13 cellular contexts compared by ENCODE assay signal in genomic region chr12:1741154-1741949, GRCh38. TPM values are rescaled to one million over a fixed set of nuclear protein-coding genes. Genes with fewer than 3 reads are reported as not detected.
DNase-seq lines count a peak whose midpoint lies in the region; ATAC-seq and TF ChIP-seq lines count a peak whose summit lies in the region.
"Had no signal": no experiment of that assay in that cellular context is flagged by ENCODE, and none has a peak within 500 bp of the region (broad histone marks: within the 10 kb centered on the region; RNA-seq: fewer than 3 reads in every experiment).

No MANE protein-coding gene starts in this region.

- POLR2A ChIA-PET in CD8-positive, alpha-beta memory T cell (lab: Charles Lee): interaction anchor here (0.6 kb wide), 1 partner anchor 17 kb away, joined by 3 read pairs; no protein-coding TSS in a partner anchor

- peaks cover 0 to 6% (median under 1%) of the 10 kb centered on the region in 5 donors for H3K9me3 Mint-ChIP-seq in CD8-positive, alpha-beta memory T cell
- H3K9me3 Mint-ChIP-seq in central memory CD8-positive, alpha-beta T cell: no peaks in the 10 kb centered on the region

- H3K27me3 ChIP-seq in CD8-positive, alpha-beta memory T cell (ENCODE audit: insufficient read depth, low read length, poor library complexity, severe bottlenecking): no peaks in the 10 kb centered on the region
- H3K27me3 ChIP-seq in Karpas-422 (ENCODE audit: low read length) (no peaks in the 10 kb centered on the region), parathyroid adenoma (ENCODE audit: control insufficient read depth, insufficient read depth, low read length) (no peaks in the 10 kb centered on the region), spleen (replicated peaks in 1 of 7) (no peaks in the 10 kb centered on the region)

- H3K4me2 ChIP-seq in Karpas-422 (ENCODE audit: low read depth, low read length, poor library complexity, severe bottlenecking): peak overlapping the region; percentile 5
- no peak overlapping the region for H3K4me2 ChIP-seq in parathyroid adenoma (ENCODE audit: low read length)

- H3K9ac ChIP-seq in Karpas-422 (ENCODE audit: low read length) (no peak overlapping the region), parathyroid adenoma (no peak overlapping the region)

- no peak for ATAC-seq in central memory CD8-positive, alpha-beta T cell (replicated peaks; ENCODE audit: extremely low read depth, poor library complexity, severe bottlenecking)
- no peak for ATAC-seq in GM19035 (IDR thresholded peaks at IDR 0.05; ENCODE audit: unreplicated experiment)
- ATAC-seq: activated CD8-positive, alpha-beta memory T cell treated with anti-CD3 and anti-CD28 coated beads, Interleukin-2, amount 10 ng/mL, durations not matched to agents 7 days and 5 days had no signal

- no peaks in the 10 kb centered on the region for H4K20me1 ChIP-seq in Karpas-422 (ENCODE audit: insufficient read depth, low read depth, low read length)

- H3K36me3 ChIP-seq in CD8-positive, alpha-beta memory T cell (ENCODE audit: insufficient read depth, low read length): no peaks in the 10 kb centered on the region
- no peaks in the 10 kb centered on the region for H3K36me3 ChIP-seq in Karpas-422 (ENCODE audit: insufficient read depth, low read length)
- H3K36me3 ChIP-seq in parathyroid adenoma (ENCODE audit: control insufficient read depth, insufficient read depth, low read length): no peaks in the 10 kb centered on the region
- H3K36me3 ChIP-seq in spleen: peaks cover 0 to 9% (median 0%) of the 10 kb centered on the region in 6 donors

- peaks cover 17% of the 10 kb centered on the region for H3K4me1 ChIP-seq in CD8-positive, alpha-beta memory T cell (ENCODE audit: insufficient read depth, low read length)
- H3K4me1 ChIP-seq in Karpas-422 (ENCODE audit: low read length) (peaks cover 51% of the 10 kb centered on the region), parathyroid adenoma (peaks cover 27% of the 10 kb centered on the region), spleen (peaks cover 4 to 68% (median 35%) of the 10 kb centered on the region in 6 donors)

- H3K9me3 ChIP-seq in CD8-positive, alpha-beta memory T cell (ENCODE audit: low read length): no peaks in the 10 kb centered on the region
- no peaks in the 10 kb centered on the region; the same call in 1 of the 2 replicates for H3K9me3 ChIP-seq in Karpas-422 (ENCODE audit: low read length)
- no peaks in the 10 kb centered on the region for H3K9me3 ChIP-seq in parathyroid adenoma (ENCODE audit: control insufficient read depth, low read length)
- H3K9me3 ChIP-seq in spleen: peaks cover 0 to 3% (median 0%) of the 10 kb centered on the region in 8 donors

- H3K27me3 Mint-ChIP-seq in CD8-positive, alpha-beta memory T cell: no peaks in the 10 kb centered on the region
- no peaks in the 10 kb centered on the region for H3K27me3 Mint-ChIP-seq in central memory CD8-positive, alpha-beta T cell
- H3K27me3 Mint-ChIP-seq: activated CD8-positive, alpha-beta memory T cell treated with anti-CD3 and anti-CD28 coated beads, Interleukin-2, amount 10 ng/mL, durations not matched to agents 7 days and 5 days; activated naive CD8-positive, alpha-beta T cell treated with anti-CD3 and anti-CD28 coated beads, Interleukin-2, amount 10 ng/mL, durations not matched to agents 7 days and 5 days; IgD-negative memory B cell had no signal

- no peak for TF ChIP-seq CTCF in parathyroid adenoma (IDR thresholded peaks at IDR 0.05)
- no peak for TF ChIP-seq CTCF in spleen (IDR thresholded peaks at IDR 0.05 in 8 of 11, conservative IDR thresholded peaks at IDR 0.05 in 3 of 11)

- no peak overlapping the region for H3K27ac ChIP-seq in CD8-positive, alpha-beta memory T cell (ENCODE audit: low read depth, low read length)
- H3K27ac ChIP-seq in Karpas-422 (ENCODE audit: low read length) (peak overlapping the region; percentile 59), parathyroid adenoma (peak overlapping the region; percentile 9), spleen (peak overlapping the region in 3 of 8 donors; percentile 5 to 24 (median 20))

- TF ChIP-seq POLR2A in spleen (IDR thresholded peaks at IDR 0.05): no peak

- H3K36me3 Mint-ChIP-seq in CD8-positive, alpha-beta memory T cell: peaks cover 8 to 17% (median 12%) of the 10 kb centered on the region in 3 donors
- no peaks in the 10 kb centered on the region for H3K36me3 Mint-ChIP-seq in central memory CD8-positive, alpha-beta T cell (ENCODE audit: insufficient read depth)

- H3K4me1 Mint-ChIP-seq in CD8-positive, alpha-beta memory T cell: peaks cover 52 to 71% (median 68%) of the 10 kb centered on the region in 3 donors
- H3K4me1 Mint-ChIP-seq in central memory CD8-positive, alpha-beta T cell: peaks cover 69% of the 10 kb centered on the region

- H3K9me2 ChIP-seq in Karpas-422 (replicated peaks; ENCODE audit: insufficient read depth, low read length): no peaks in the 10 kb centered on the region

- DNase-seq in CD8-positive, alpha-beta memory T cell: no peak
- no peak for DNase-seq in Karpas-422
- DNase-seq in central memory CD8-positive, alpha-beta T cell (ENCODE audit: low spot score in 2 of 2): no peak
- DNase-seq in spleen: no peak
- DNase-seq in stimulated activated CD4-positive, alpha-beta T cell treated with anti-CD3 and anti-CD28 coated beads, Interleukin-4, amount 100 ng/mL, for 1 hour: no peak
- DNase-seq in HK-2 (ENCODE audit: unreplicated experiment): no peak
- DNase-seq: activated CD8-positive, alpha-beta memory T cell treated with anti-CD3 and anti-CD28 coated beads, Interleukin-2, amount 10 ng/mL, durations not matched to agents 7 days and 5 days; activated naive CD8-positive, alpha-beta T cell treated with anti-CD3 and anti-CD28 coated beads, Interleukin-2, amount 10 ng/mL, durations not matched to agents 7 days and 5 days; H7; NCI-H2081 had no signal

- CTCF ChIA-PET in CD8-positive, alpha-beta memory T cell (lab: Charles Lee): interaction anchor here (0.9 kb wide), 1 partner anchor 10 kb away, joined by 3 read pairs; no protein-coding TSS in a partner anchor

- H3K4me3 ChIP-seq in CD8-positive, alpha-beta memory T cell (ENCODE audit: low read length): no peak overlapping the region
- H3K4me3 ChIP-seq in Karpas-422 (ENCODE audit: low read length): no peak overlapping the region
- H3K4me3 ChIP-seq in parathyroid adenoma (ENCODE audit: low read depth, low read length): no peak overlapping the region
- no peak overlapping the region for H3K4me3 ChIP-seq in spleen

- H3K27ac Mint-ChIP-seq in CD8-positive, alpha-beta memory T cell: peak overlapping the region; percentile 3 to 94 (median 65)
- peak overlapping the region; percentile 94 for H3K27ac Mint-ChIP-seq in central memory CD8-positive, alpha-beta T cell (ENCODE audit: low read depth)
- H3K27ac Mint-ChIP-seq: activated CD8-positive, alpha-beta memory T cell treated with anti-CD3 and anti-CD28 coated beads, Interleukin-2, amount 10 ng/mL, durations not matched to agents 7 days and 5 days; activated naive CD8-positive, alpha-beta T cell treated with anti-CD3 and anti-CD28 coated beads, Interleukin-2, amount 10 ng/mL, durations not matched to agents 7 days and 5 days had no signal

- H3K79me2 ChIP-seq in Karpas-422 (ENCODE audit: low read length): peaks cover 98% of the 10 kb centered on the region
- H3K79me2 ChIP-seq in parathyroid adenoma: peaks cover 20% of the 10 kb centered on the region

- 0 to 36% (median 31%) methylated on average over 1 of the region's 1 CpG for WGBS in spleen, 5 donors

- H2AFZ ChIP-seq in Karpas-422 (ENCODE audit: low read length): no peak overlapping the region
- no peak overlapping the region for H2AFZ ChIP-seq in parathyroid adenoma

- H3K4me3 Mint-ChIP-seq in CD8-positive, alpha-beta memory T cell: peak overlapping the region in 3 of 7 donors; percentile 0 to 56 (median 29)
- peak overlapping the region; percentile 60 for H3K4me3 Mint-ChIP-seq in central memory CD8-positive, alpha-beta T cell
- H3K4me3 Mint-ChIP-seq: activated CD8-positive, alpha-beta memory T cell treated with anti-CD3 and anti-CD28 coated beads, Interleukin-2, amount 10 ng/mL, durations not matched to agents 7 days and 5 days; activated naive CD8-positive, alpha-beta T cell treated with anti-CD3 and anti-CD28 coated beads, Interleukin-2, amount 10 ng/mL, durations not matched to agents 7 days and 5 days had no signal

- intact Hi-C loops in spleen (cut with DNase I; ENCODE audit: low total_unique reads): no loop called here

RNA-seq across cellular contexts. Expression of gene ADIPOR2, which starts 50.5 kb away (rescaled TPM):
- total RNA-seq in CD8-positive, alpha-beta memory T cell: 10 to 100 TPM; 54.1 to 63.9 TPM
- 2.4 TPM for polyA plus RNA-seq in CD8-positive, alpha-beta memory T cell
- total RNA-seq in Karpas-422 (2014; rRNA removed; shearing (Covaris generic); ENCODE audit: low replicate concordance): 26.6 and 34.7 TPM in 2 replicates
- total RNA-seq in spleen: 10 to 100 TPM; 34.8 to 43.7 (median 39.9) TPM
- polyA plus RNA-seq in spleen: 10 to 100 TPM; 12.9 to 19.5 (median 15.7) TPM
